Comparison of ENCODE assay signal across 11 cellular contexts in genomic region chr15:98442901-98443300, GRCh38.
DNase-seq lines count a peak whose midpoint lies in the region; ATAC-seq and TF ChIP-seq lines count a peak whose summit lies in the region.
"Had no signal": no experiment of that assay in that cellular context is flagged by ENCODE, and none has a peak within 500 bp of the region (broad histone marks: within the 10 kb centered on the region; RNA-seq: fewer than 3 reads in every experiment).

No MANE protein-coding gene starts in this region.

- H3K9ac ChIP-seq in mammary epithelial cell (ENCODE audit: insufficient read depth, low read length), result no peak overlapping the region
- no peak overlapping the region for H3K9ac ChIP-seq in neuronal stem cell (ENCODE audit: low read depth, low read length, poor library complexity)

- no peaks in the 10 kb centered on the region for H3K36me3 ChIP-seq in mammary epithelial cell (ENCODE audit: insufficient read depth, low read length)
- H3K36me3 ChIP-seq in neuronal stem cell (replicated peaks in 1 of 2; ENCODE audit: control insufficient read depth in 2 of 2, insufficient read depth in 2 of 2, low read length in 2 of 2), result no peaks in the 10 kb centered on the region
- no peaks in the 10 kb centered on the region for H3K36me3 ChIP-seq in CD8-positive, alpha-beta memory T cell (ENCODE audit: insufficient read depth, low read length)

- H3K14ac ChIP-seq in neuronal stem cell (ENCODE audit: low read length), result no peak overlapping the region

- H3K9me3 ChIP-seq in mammary epithelial cell (replicated peaks; ENCODE audit: insufficient read depth, low read length), result no peaks in the 10 kb centered on the region
- H3K9me3 ChIP-seq in neuronal stem cell (replicated peaks in 1 of 2; ENCODE audit: control insufficient read depth in 2 of 2, insufficient read depth in 1 of 2, low read depth in 1 of 2, low read length in 2 of 2), result no peaks in the 10 kb centered on the region
- no peaks in the 10 kb centered on the region for H3K9me3 ChIP-seq in CD8-positive, alpha-beta memory T cell (ENCODE audit: low read length)

- no peak overlapping the region for H4K91ac ChIP-seq in neuronal stem cell (ENCODE audit: low read depth, low read length, poor library complexity)

- H3K4me3 Mint-ChIP-seq in MCF 10A (ENCODE audit: unreplicated experiment), result no peak overlapping the region
- H3K4me3 Mint-ChIP-seq in CD8-positive, alpha-beta memory T cell, result no peak overlapping the region

- H4K8ac ChIP-seq in neuronal stem cell (ENCODE audit: low read depth, low read length), result no peak overlapping the region

- intact Hi-C loops in mammary epithelial cell (cut with micrococcal nuclease) (loop anchor here (1.0 to 10.0 kb wide), 7 partner anchors 76 to 770 kb away; partner anchors contain the start of gene IGF1R), MCF 10A (cut with micrococcal nuclease) (loop anchor here (1.0 to 5.0 kb wide), 7 partner anchors 74 to 770 kb away; partner anchors contain the start of gene IGF1R)

- H3K4me1 ChIP-seq in mammary epithelial cell (ENCODE audit: insufficient read depth, low read length), result peaks cover 6% of the 10 kb centered on the region
- peaks cover 0 to 8% of the 10 kb centered on the region in 2 donors for H3K4me1 ChIP-seq in neuronal stem cell (ENCODE audit: control insufficient read depth in 2 of 2, insufficient read depth in 1 of 2, low read depth in 1 of 2, low read length in 2 of 2)
- H3K4me1 ChIP-seq in CD8-positive, alpha-beta memory T cell (ENCODE audit: insufficient read depth, low read length), result no peaks in the 10 kb centered on the region

- H3K9me3 Mint-ChIP-seq in MCF 10A (ENCODE audit: unreplicated experiment), result peaks cover 3% of the 10 kb centered on the region
- peaks cover 0 to under 1% (median 0%) of the 10 kb centered on the region in 5 donors for H3K9me3 Mint-ChIP-seq in CD8-positive, alpha-beta memory T cell

- H3K27ac Mint-ChIP-seq in MCF 10A (ENCODE audit: low read depth, unreplicated experiment), result no peak overlapping the region
- no peak overlapping the region for H3K27ac Mint-ChIP-seq in CD8-positive, alpha-beta memory T cell

- ATAC-seq in HG03432 (IDR thresholded peaks at IDR 0.05; ENCODE audit: unreplicated experiment), result no peak
- ATAC-seq: Right ventricle myocardium inferior had no signal

- BruUV-seq in mammary epithelial cell (replicated peaks; lab: Mats Ljungman, UMichigan), result no TSS peak
- BruUV-seq in MCF 10A (replicated peaks; lab: Mats Ljungman, UMichigan), result no TSS peak

- POLR2A ChIA-PET in MCF 10A (lab: Yijun Ruan, JAX), result interaction anchor here (0.9 to 1.6 kb wide), 3 partner anchors 203 to 634 kb away, joined by 3 read pairs; no protein-coding TSS in a partner anchor
- POLR2A ChIA-PET in CD8-positive, alpha-beta memory T cell (lab: Charles Lee), result no interaction called here

- CTCF ChIA-PET in mammary epithelial cell (lab: Charles Lee; ENCODE audit: low non-redundant PET), result interaction anchor here (0.6 kb wide), 1 partner anchor 42 kb away, joined by 6 read pairs; no protein-coding TSS in a partner anchor
- CTCF ChIA-PET in MCF 10A (lab: Yijun Ruan, JAX), result interaction anchor here (0.5 to 4.1 kb wide), 32 partner anchors 8 to 1042 kb away, joined by 3 to 29 read pairs (median 4); no protein-coding TSS in a partner anchor
- CTCF ChIA-PET in CD8-positive, alpha-beta memory T cell (lab: Charles Lee), result interaction anchor here (1.4 kb wide), 1 partner anchor 15 kb away, joined by 4 read pairs; no protein-coding TSS in a partner anchor

- no peak overlapping the region for H2BK120ac ChIP-seq in neuronal stem cell (ENCODE audit: low read depth, low read length)

- in situ Hi-C loops in mammary epithelial cell (cut with MboI; ENCODE audit: low sequenced_read_pairs in 2 of 2), result loop anchor here (10.0 kb wide), 2 partner anchors 212 to 632 kb away; no protein-coding TSS in a partner anchor

- dilution Hi-C loops in mammary epithelial cell (cut with HindIII; ENCODE audit: low sequenced_read_pairs), result no loop called here

- peaks cover 9% of the 10 kb centered on the region for H3K4me1 Mint-ChIP-seq in MCF 10A (ENCODE audit: insufficient read depth, unreplicated experiment)
- no peaks in the 10 kb centered on the region for H3K4me1 Mint-ChIP-seq in CD8-positive, alpha-beta memory T cell

- H2AFZ ChIP-seq in mammary epithelial cell (ENCODE audit: low read depth, low read length) (no peak overlapping the region), neuronal stem cell (ENCODE audit: low read length) (no peak overlapping the region)

- H3K27me3 Mint-ChIP-seq in MCF 10A (ENCODE audit: insufficient read depth, unreplicated experiment), result peaks cover 23% of the 10 kb centered on the region
- H3K27me3 Mint-ChIP-seq in CD8-positive, alpha-beta memory T cell, result peaks cover 0 to 2% of the 10 kb centered on the region in 2 donors

- no peaks in the 10 kb centered on the region for H3K36me3 Mint-ChIP-seq in MCF 10A (ENCODE audit: insufficient read depth, unreplicated experiment)
- no peaks in the 10 kb centered on the region for H3K36me3 Mint-ChIP-seq in CD8-positive, alpha-beta memory T cell

- H3K27ac ChIP-seq in mammary epithelial cell (ENCODE audit: insufficient read depth, low read depth, low read length) (no peak overlapping the region), neuronal stem cell (replicated peaks; ENCODE audit: low read length) (peak overlapping the region; percentile 4)
- H3K27ac ChIP-seq in CD8-positive, alpha-beta memory T cell (ENCODE audit: low read depth, low read length), result no peak overlapping the region
- H3K27ac ChIP-seq: HL-60 had no signal

- no peaks in the 10 kb centered on the region for H3K27me3 ChIP-seq in mammary epithelial cell (ENCODE audit: insufficient read depth, low read length)
- no peaks in the 10 kb centered on the region for H3K27me3 ChIP-seq in neuronal stem cell (ENCODE audit: control insufficient read depth in 3 of 3, insufficient read depth in 3 of 3, low read depth in 1 of 3, low read length in 3 of 3)
- no peaks in the 10 kb centered on the region for H3K27me3 ChIP-seq in CD8-positive, alpha-beta memory T cell (ENCODE audit: insufficient read depth, low read length, poor library complexity, severe bottlenecking)

- no peak overlapping the region for H2BK15ac ChIP-seq in neuronal stem cell (ENCODE audit: low read length)

- H4K20me1 ChIP-seq in mammary epithelial cell (ENCODE audit: insufficient read depth, low read length), result no peaks in the 10 kb centered on the region

- TF ChIP-seq CTCF in mammary epithelial cell (conservative IDR thresholded peaks at IDR 0.05 in 1 of 2, IDR thresholded peaks at IDR 0.05 in 1 of 2; ENCODE audit: extremely low read depth in 1 of 2, insufficient read depth in 1 of 2, low read depth in 1 of 2, low read length in 2 of 2) (no peak), MCF 10A (IDR thresholded peaks at IDR 0.05; ENCODE audit: unreplicated experiment) (no peak)

- H2BK12ac ChIP-seq in neuronal stem cell (ENCODE audit: low read length), result no peak overlapping the region

- H3K23ac ChIP-seq in neuronal stem cell (ENCODE audit: low read depth, low read length, poor library complexity), result no peak overlapping the region

- no peak overlapping the region for H2AK5ac ChIP-seq in neuronal stem cell (ENCODE audit: low read depth, low read length)

- peak overlapping the region; percentile 39 for H3K4me2 ChIP-seq in mammary epithelial cell (ENCODE audit: insufficient read depth, low read depth, low read length)
- H3K4me2 ChIP-seq in neuronal stem cell (ENCODE audit: insufficient read depth, low read length, poor library complexity, severe bottlenecking), result no peak overlapping the region

- H3K79me1 ChIP-seq in neuronal stem cell (ENCODE audit: low read depth, low read length), result no peaks in the 10 kb centered on the region

- 30% methylated on average over 3 of the region's 3 CpGs for WGBS in mammary epithelial cell (ENCODE audit: low coverage, missing lambda C conversion rate)
- no CpG with 5 or more reads among the region's 3 CpGs for WGBS in neuronal stem cell (ENCODE audit: extremely low coverage in 2 of 2, insufficient read length in 2 of 2, insufficient replicate concordance in 1 of 2), 2 donors

- H3K4me3 ChIP-seq in mammary epithelial cell (replicated peaks in 1 of 3; ENCODE audit: insufficient read depth in 1 of 3, low read depth in 2 of 3, low read length in 3 of 3) (no peak overlapping the region), neuronal stem cell (ENCODE audit: low read length in 2 of 2) (no peak overlapping the region)
- H3K4me3 ChIP-seq in CD8-positive, alpha-beta memory T cell (ENCODE audit: low read length), result no peak overlapping the region

- H3K4ac ChIP-seq in neuronal stem cell (ENCODE audit: low read length), result no peak overlapping the region

- peak; percentile 18 for DNase-seq in mammary epithelial cell
- no peak for DNase-seq in MCF 10A (ENCODE audit: unreplicated experiment)
- DNase-seq in astrocyte of the hippocampus (ENCODE audit: low read depth, low spot score), result peak; percentile 29
- DNase-seq in neuronal stem cell (ENCODE audit: low spot score), result no peak
- DNase-seq in SKM-1 (lab: John Stamatoyannopoulos, UW; ENCODE audit: unreplicated experiment), result no peak
- no peak for DNase-seq in DMS79 treated with DMSO at 0.1 percent for 48 hours (lab: John Stamatoyannopoulos, UW)
- DNase-seq in CD8-positive, alpha-beta memory T cell, result no peak
- DNase-seq: 8988T had no signal

- no peaks in the 10 kb centered on the region for H3K79me2 ChIP-seq in mammary epithelial cell (ENCODE audit: insufficient read depth, low read length)

- H2BK5ac ChIP-seq in neuronal stem cell (ENCODE audit: low read length), result no peak overlapping the region

- H3K18ac ChIP-seq in neuronal stem cell (ENCODE audit: low read length), result no peak overlapping the region

Comparison
In these comparisons a context has a peak if more than half of its experiments do, and no peak if none do; other contexts are left out.
1. DNase-seq: peak in mammary epithelial cell (single experiment) and astrocyte of the hippocampus (single experiment); none in MCF 10A (single experiment), neuronal stem cell (single experiment), SKM-1 (single experiment), DMS79 treated with DMSO at 0.1 percent for 48 hours (single experiment) and CD8-positive, alpha-beta memory T cell (0 of 5).